Comparison of ENCODE assay signal across 8 cellular contexts in the genomic region with DNA sequence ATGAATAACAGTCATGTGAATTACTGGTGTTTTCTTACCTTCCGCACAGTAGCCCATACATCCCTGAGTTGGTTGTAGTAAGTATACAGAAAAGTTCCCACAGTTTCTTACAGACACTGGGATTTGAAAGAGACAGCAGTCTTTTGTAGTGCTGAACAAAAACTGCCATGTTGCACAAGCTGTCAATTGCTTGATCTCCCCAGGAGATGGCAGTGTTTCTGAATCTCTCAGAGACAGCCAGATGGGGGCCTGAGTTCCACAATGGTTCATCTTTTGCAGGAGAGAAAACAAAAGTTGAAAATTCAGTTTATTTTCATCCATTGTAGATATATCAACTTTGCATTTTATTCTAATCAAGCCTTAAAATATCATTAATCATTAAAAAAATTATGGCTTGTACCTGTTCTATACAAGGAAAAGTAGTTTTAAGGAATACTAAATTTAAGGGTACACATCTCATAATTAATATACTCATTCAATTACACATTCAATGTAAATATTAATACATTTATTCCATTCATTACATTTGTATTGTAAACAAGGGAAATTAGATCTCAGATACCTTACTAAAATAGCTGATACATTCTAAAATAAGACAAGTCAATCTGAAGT. TPM values are rescaled to one million over a fixed set of nuclear protein-coding genes. Genes with fewer than 3 reads are reported as not detected.
DNase-seq lines count a peak whose midpoint lies in the region; ATAC-seq and TF ChIP-seq lines count a peak whose summit lies in the region.

No MANE protein-coding gene starts in this region.

- H3K27ac Mint-ChIP-seq in CD14-positive monocyte = no peak overlapping the region

- peak; percentile 80 for TF ChIP-seq CTCF in CD14-positive monocyte (IDR thresholded peaks at IDR 0.05)
- TF ChIP-seq CTCF in NB4 (IDR thresholded peaks at IDR 0.05; ENCODE audit: low read depth, low read length) = peak; percentile 94
- peak; percentile 11 for TF ChIP-seq CTCF in lung (IDR thresholded peaks at IDR 0.05; ENCODE audit: control extremely low read depth, extremely low read depth)

- no peaks in the 10 kb centered on the region for H3K36me3 Mint-ChIP-seq in CD14-positive monocyte

- H3K9me3 ChIP-seq in SK-N-MC (ENCODE audit: low read depth, low read length) (no peaks in the 10 kb centered on the region), lung (ENCODE audit: control insufficient read depth in 2 of 2, insufficient read depth in 1 of 2, low read length in 1 of 2) (no peaks in the 10 kb centered on the region)

- H3K27ac ChIP-seq in SK-N-MC (no peak overlapping the region), lung (ENCODE audit: low read depth in 1 of 2, low read length in 1 of 2) (no peak overlapping the region)

- no peaks in the 10 kb centered on the region for H3K27me3 Mint-ChIP-seq in CD14-positive monocyte (ENCODE audit: low read depth in 3 of 3)

- no peaks in the 10 kb centered on the region for H3K9me3 Mint-ChIP-seq in CD14-positive monocyte

- no peak for DNase-seq in CD14-positive monocyte (ENCODE audit: low spot score)
- DNase-seq in NB4 (ENCODE audit: low read depth) = peak; percentile 70
- peak; percentile 32 for DNase-seq in SK-N-MC (ENCODE audit: low read depth, low spot score)
- peak; percentile 28 for DNase-seq in central memory CD4-positive, alpha-beta T cell
- peak; percentile 35 for DNase-seq in lung (ENCODE audit: low spot score)
- no peak for DNase-seq in mesenteric fat pad (ENCODE audit: low spot score)

- no peaks in the 10 kb centered on the region for H3K27me3 ChIP-seq in lung (ENCODE audit: control insufficient read depth, insufficient read depth)

- WGBS in lung, 2 donors = 73 to 85% methylated on average over 1 of the region's 1 CpG

- H3K9ac ChIP-seq in SK-N-MC (ENCODE audit: insufficient read length) = no peak overlapping the region

- H3K4me1 ChIP-seq in lung (ENCODE audit: control insufficient read depth in 2 of 2, insufficient read depth in 2 of 2, low read length in 2 of 2) = no peaks in the 10 kb centered on the region

- H3K4me3 ChIP-seq in NB4 (ENCODE audit: low read depth, low read length) = no peak overlapping the region
- H3K4me3 ChIP-seq in SK-N-MC = no peak overlapping the region
- no peak overlapping the region for H3K4me3 ChIP-seq in lung

- TF ChIP-seq POLR2A in GM18505 (IDR thresholded peaks at IDR 0.05; ENCODE audit: borderline replicate concordance, extremely low read depth, insufficient read depth, insufficient read length) (no peak), NB4 (IDR thresholded peaks at IDR 0.05; ENCODE audit: extremely low read depth, insufficient read length) (no peak)

- H3K4me1 Mint-ChIP-seq in CD14-positive monocyte = peaks cover 2% of the 10 kb centered on the region

- no peak overlapping the region for H3K4me3 Mint-ChIP-seq in CD14-positive monocyte

- peak; percentile 95 for ATAC-seq in GM18505 (IDR thresholded peaks at IDR 0.05; ENCODE audit: unreplicated experiment)
- peak; percentile 93 for ATAC-seq in HG02840 (IDR thresholded peaks at IDR 0.05; ENCODE audit: low FRiP score, unreplicated experiment)
- ATAC-seq in lung (ENCODE audit: insufficient read depth, low FRiP score) = no peak

- H3K36me3 ChIP-seq in SK-N-MC (ENCODE audit: insufficient read depth, low read length) (no peaks in the 10 kb centered on the region), lung (ENCODE audit: control insufficient read depth in 2 of 2, insufficient read depth in 2 of 2, low read length in 2 of 2) (no peaks in the 10 kb centered on the region)

- intact Hi-C loops in CD14-positive monocyte (cut with micrococcal nuclease) = no loop called here

RNA-seq across cellular contexts. Expression of gene VWDE, which starts 14.5 kb away (rescaled TPM):
- polyA plus RNA-seq in CD14-positive monocyte = not detected
- total RNA-seq in lung = 1 to 10 TPM in 1 of 2 donors, under 1 TPM in 1; 0.68 to 1.7 TPM
- polyA plus RNA-seq in lung = 1 to 10 TPM in 1 of 2 donors, under 1 TPM in 1; 0.15 to 1.4 TPM
- not detected for total RNA-seq in mesenteric fat pad

Comparison
In these comparisons a context has a peak if more than half of its experiments do, and no peak if none do; other contexts are left out.
1. DNase-seq: peak in NB4 (single experiment), SK-N-MC (single experiment), central memory CD4-positive, alpha-beta T cell (single experiment) and lung (single experiment); none in CD14-positive monocyte (single experiment) and mesenteric fat pad (single experiment).
2. CTCF ChIP-seq: peak in every context shown above with its lines; median percentile 94 in NB4; 80 in CD14-positive monocyte; 11 in lung.